ENCODE assay signal across 11 cellular contexts in the genomic region with DNA sequence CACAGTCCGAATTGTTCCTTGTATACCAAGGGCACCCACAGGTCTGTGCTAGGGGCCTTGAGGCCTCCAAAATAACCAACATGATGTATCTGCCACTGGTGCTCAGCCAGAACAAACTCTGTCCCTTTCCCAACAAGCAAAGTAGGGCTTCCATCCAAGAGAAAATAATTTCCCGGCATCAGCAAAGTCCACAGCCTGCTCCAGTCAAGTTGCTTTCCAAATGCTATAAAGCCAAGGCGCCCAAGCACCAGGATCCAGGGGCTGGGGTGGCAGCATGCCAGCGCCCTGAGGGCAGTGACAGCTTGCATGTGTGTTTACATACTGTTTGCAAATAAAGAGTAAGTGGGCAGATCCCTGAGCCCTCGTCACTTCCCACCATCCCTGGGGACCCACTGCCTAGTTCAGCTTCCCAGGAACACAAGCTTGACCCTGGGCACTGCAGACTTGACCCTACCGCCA.
DNase-seq lines count a peak whose midpoint lies in the region; ATAC-seq and TF ChIP-seq lines count a peak whose summit lies in the region.
"Had no signal": no experiment of that assay in that cellular context is flagged by ENCODE, and none has a peak within 500 bp of the region (broad histone marks: within the 10 kb centered on the region; RNA-seq: fewer than 3 reads in every experiment).

No MANE protein-coding gene starts in this region.

- 41% methylated on average over 6 of the region's 6 CpGs for WGBS in mammary epithelial cell (ENCODE audit: low coverage, missing lambda C conversion rate)
- 69% methylated on average over 6 of the region's 6 CpGs for WGBS in hepatocyte (ENCODE audit: low lambda C conversion rate, missing lambda C conversion rate)

- no peaks in the 10 kb centered on the region for H3K9me3 ChIP-seq in mammary epithelial cell (replicated peaks; ENCODE audit: insufficient read depth, low read length)
- H3K9me3 ChIP-seq in RWPE2 (ENCODE audit: severe bottlenecking), result no peaks in the 10 kb centered on the region
- no peaks in the 10 kb centered on the region for H3K9me3 ChIP-seq in hepatocyte (ENCODE audit: low read depth)

- H3K4me1 Mint-ChIP-seq in MCF 10A (ENCODE audit: insufficient read depth, unreplicated experiment), result no peaks in the 10 kb centered on the region

- H3K4me1 ChIP-seq in mammary epithelial cell (ENCODE audit: insufficient read depth, low read length) (no peaks in the 10 kb centered on the region), RWPE2 (ENCODE audit: insufficient read depth, poor library complexity, severe bottlenecking) (no peaks in the 10 kb centered on the region), hepatocyte (ENCODE audit: insufficient read depth) (peaks cover 24% of the 10 kb centered on the region)

- ATAC-seq in RWPE2 (ENCODE audit: low read depth) (peak; percentile 51), GM19395 (IDR thresholded peaks at IDR 0.05; ENCODE audit: unreplicated experiment) (no peak)

- H3K27ac ChIP-seq in mammary epithelial cell (ENCODE audit: insufficient read depth, low read depth, low read length) (no peak overlapping the region), RWPE2 (ENCODE audit: poor library complexity, severe bottlenecking) (no peak overlapping the region), hepatocyte (peak overlapping the region; percentile 76)

- H4K20me1 ChIP-seq in mammary epithelial cell (ENCODE audit: insufficient read depth, low read length) (no peaks in the 10 kb centered on the region), hepatocyte (ENCODE audit: insufficient read depth, poor library complexity, severe bottlenecking) (no peaks in the 10 kb centered on the region)

- BruUV-seq in MCF 10A (replicated peaks; lab: Mats Ljungman, UMichigan), result no TSS peak
- no TSS peak for BruUV-seq in mammary epithelial cell (replicated peaks; lab: Mats Ljungman, UMichigan)

- H3K9me2 ChIP-seq in hepatocyte (replicated peaks; ENCODE audit: insufficient read depth), result no peaks in the 10 kb centered on the region

- POLR2A ChIA-PET in MCF 10A (lab: Yijun Ruan, JAX), result no interaction called here

- TF ChIP-seq CTCF in MCF 10A (IDR thresholded peaks at IDR 0.05; ENCODE audit: unreplicated experiment) (no peak), mammary epithelial cell (conservative IDR thresholded peaks at IDR 0.05 in 1 of 2, IDR thresholded peaks at IDR 0.05 in 1 of 2; ENCODE audit: extremely low read depth in 1 of 2, insufficient read depth in 1 of 2, low read depth in 1 of 2, low read length in 2 of 2) (no peak), RWPE2 (IDR thresholded peaks at IDR 0.05; ENCODE audit: poor library complexity, severe bottlenecking) (no peak), hepatocyte (IDR thresholded peaks at IDR 0.05; ENCODE audit: poor library complexity) (no peak)

- CTCF ChIA-PET in MCF 10A (lab: Yijun Ruan, JAX) (no interaction called here), mammary epithelial cell (lab: Charles Lee; ENCODE audit: low non-redundant PET) (no interaction called here)

- H3K4me2 ChIP-seq in mammary epithelial cell (ENCODE audit: insufficient read depth, low read depth, low read length) (no peak overlapping the region), hepatocyte (no peak overlapping the region)

- intact Hi-C loops in MCF 10A (cut with micrococcal nuclease), result no loop called here
- intact Hi-C loops in mammary epithelial cell (cut with micrococcal nuclease), result no loop called here

- H3K9me3 Mint-ChIP-seq in MCF 10A (ENCODE audit: unreplicated experiment), result peaks cover 7% of the 10 kb centered on the region

- H3K36me3 ChIP-seq in mammary epithelial cell (ENCODE audit: insufficient read depth, low read length) (no peaks in the 10 kb centered on the region), RWPE2 (ENCODE audit: low read depth) (no peaks in the 10 kb centered on the region), hepatocyte (replicated peaks; ENCODE audit: insufficient read depth, low read depth) (no peaks in the 10 kb centered on the region)

- no peak overlapping the region for H3K9ac ChIP-seq in mammary epithelial cell (ENCODE audit: insufficient read depth, low read length)

- H3K4me3 Mint-ChIP-seq in MCF 10A (ENCODE audit: unreplicated experiment), result no peak overlapping the region
- H3K4me3 Mint-ChIP-seq: mesothelial cell of epicardium had no signal

- H2AFZ ChIP-seq in mammary epithelial cell (ENCODE audit: low read depth, low read length) (no peak overlapping the region), hepatocyte (no peak overlapping the region)

- no peak overlapping the region for H3K4me3 ChIP-seq in mammary epithelial cell (replicated peaks in 1 of 3; ENCODE audit: insufficient read depth in 1 of 3, low read depth in 2 of 3, low read length in 3 of 3)
- no peak overlapping the region for H3K4me3 ChIP-seq in RWPE2 (ENCODE audit: severe bottlenecking)
- no peak overlapping the region for H3K4me3 ChIP-seq in hepatocyte

- H3K27me3 ChIP-seq in mammary epithelial cell (ENCODE audit: insufficient read depth, low read length) (peaks cover 11% of the 10 kb centered on the region), RWPE2 (ENCODE audit: insufficient read depth, poor library complexity, severe bottlenecking) (no peaks in the 10 kb centered on the region), hepatocyte (peaks cover 13% of the 10 kb centered on the region)

- in situ Hi-C loops in mammary epithelial cell (cut with MboI; ENCODE audit: low sequenced_read_pairs in 2 of 2), result no loop called here

- H3K27me3 Mint-ChIP-seq in MCF 10A (ENCODE audit: insufficient read depth, unreplicated experiment), result peaks cover 8% of the 10 kb centered on the region

- H3K27ac Mint-ChIP-seq in MCF 10A (ENCODE audit: low read depth, unreplicated experiment), result no peak overlapping the region
- H3K27ac Mint-ChIP-seq: mesothelial cell of epicardium had no signal

- H3K79me2 ChIP-seq in mammary epithelial cell (ENCODE audit: insufficient read depth, low read length), result no peaks in the 10 kb centered on the region
- H3K79me2 ChIP-seq in hepatocyte, result no peaks in the 10 kb centered on the region

- peak; percentile 65 for DNase-seq in MCF 10A (ENCODE audit: unreplicated experiment)
- no peak for DNase-seq in mammary epithelial cell
- DNase-seq in RWPE2 (ENCODE audit: low spot score), result no peak
- peak; percentile 77 for DNase-seq in hepatocyte (ENCODE audit: low spot score)
- DNase-seq in KG1 (lab: John Stamatoyannopoulos, UW), result no peak
- DNase-seq in CD1c-positive myeloid dendritic cell (ENCODE audit: extremely low spot score), result no peak
- no peak for DNase-seq in inferior parietal cortex (ENCODE audit: extremely low spot score)
- DNase-seq: stimulated activated CD4-positive, alpha-beta T cell treated with anti-CD3 and anti-CD28 coated beads, Interleukin-4, amount 100 ng/mL, for 4 hours; T-helper 2 cell had no signal

- no peaks in the 10 kb centered on the region for H3K36me3 Mint-ChIP-seq in MCF 10A (ENCODE audit: insufficient read depth, unreplicated experiment)
- H3K36me3 Mint-ChIP-seq: mesothelial cell of epicardium had no signal

- dilution Hi-C loops in mammary epithelial cell (cut with HindIII; ENCODE audit: low sequenced_read_pairs), result no loop called here

Comparison
In these comparisons a context has a peak if more than half of its experiments do, and no peak if none do; other contexts are left out.
1. DNase-seq: peak in MCF 10A (single experiment) and hepatocyte (single experiment); none in mammary epithelial cell (single experiment), RWPE2 (single experiment), KG1 (single experiment), CD1c-positive myeloid dendritic cell (single experiment) and inferior parietal cortex (single experiment).